ENCODE assay signal across 9 cellular contexts in genomic region chr9:21194867-21195776, GRCh38. TPM values are rescaled to one million over a fixed set of nuclear protein-coding genes. Genes with fewer than 3 reads are reported as not detected.
A peak's percentile ranks its signal among the peaks of the same experiment; 100 is the strongest.
DNase-seq lines count a peak whose midpoint lies in the region; ATAC-seq and TF ChIP-seq lines count a peak whose summit lies in the region.
"Not testable (repeated sequence)": the region's sequence is repeated elsewhere in the genome, so short reads cannot be mapped to it uniquely, and the experiment has no call there.
"Had no signal": no experiment of that assay in that cellular context is flagged by ENCODE, and none has a peak within 500 bp of the region (broad histone marks: within the 10 kb centered on the region; RNA-seq: fewer than 3 reads in every experiment).

No MANE protein-coding gene starts in this region.

- intact Hi-C loops in right cardiac atrium (cut with DNase I); sciatic nerve (cut with DNase I): not testable (repeated sequence)

- peak; percentile 71 to 73 for ATAC-seq in CD4-positive, CD25-positive, alpha-beta regulatory T cell (ENCODE audit: low read depth in 2 of 2)
- ATAC-seq in GM18909 (IDR thresholded peaks at IDR 0.05; ENCODE audit: poor library complexity, unreplicated experiment): peak; percentile 92
- peak; percentile 92 for ATAC-seq in HG02798 (IDR thresholded peaks at IDR 0.05; ENCODE audit: poor library complexity, unreplicated experiment)
- peak; percentile 72 to 73 for ATAC-seq in right cardiac atrium
- ATAC-seq in sciatic nerve: peak; percentile 70

- H3K27ac Mint-ChIP-seq in CD4-positive, CD25-positive, alpha-beta regulatory T cell: peak overlapping the region in 2 of 3 donors; percentile 15 to 39

- not testable (repeated sequence) for H3K9me3 Mint-ChIP-seq in CD4-positive, CD25-positive, alpha-beta regulatory T cell

- not testable (repeated sequence) for H3K9me3 ChIP-seq in CD4-positive, CD25-positive, alpha-beta regulatory T cell (ENCODE audit: control insufficient read depth in 2 of 2, low read length in 2 of 2); right cardiac atrium (ENCODE audit: control insufficient read depth, low read length)

- H3K4me3 ChIP-seq in CD4-positive, CD25-positive, alpha-beta regulatory T cell (ENCODE audit: low read depth, low read length); right cardiac atrium (ENCODE audit: low read length): not testable (repeated sequence)

- not testable (repeated sequence) for H3K27me3 ChIP-seq in CD4-positive, CD25-positive, alpha-beta regulatory T cell (ENCODE audit: control insufficient read depth, insufficient read depth, low read length); right cardiac atrium (ENCODE audit: control insufficient read depth, insufficient read depth)

- H3K4me1 Mint-ChIP-seq in CD4-positive, CD25-positive, alpha-beta regulatory T cell: not testable (repeated sequence)

- H3K36me3 ChIP-seq in CD4-positive, CD25-positive, alpha-beta regulatory T cell (ENCODE audit: control insufficient read depth, insufficient read depth, low read length): not testable (repeated sequence)

- DNase-seq in CD4-positive, CD25-positive, alpha-beta regulatory T cell: peak; percentile 4 to 39 (median 38)
- peak; percentile 15 for DNase-seq in T follicular helper cell (ENCODE audit: low read depth)
- peak; percentile 13 for DNase-seq in astrocyte of the hippocampus (ENCODE audit: low read depth, low spot score)
- not testable (repeated sequence) for DNase-seq in right cardiac atrium; sciatic nerve (ENCODE audit: low spot score)

- peak; percentile 74 for TF ChIP-seq CTCF in LNCAP (IDR thresholded peaks at IDR 0.05)

- not testable (repeated sequence) for H3K27ac ChIP-seq in CD4-positive, CD25-positive, alpha-beta regulatory T cell (ENCODE audit: insufficient read depth, low read length, poor library complexity, severe bottlenecking); right cardiac atrium (ENCODE audit: low read length)

- not testable (repeated sequence) for H3K27me3 Mint-ChIP-seq in CD4-positive, CD25-positive, alpha-beta regulatory T cell

- H3K36me3 Mint-ChIP-seq in CD4-positive, CD25-positive, alpha-beta regulatory T cell: not testable (repeated sequence)

- H3K4me3 Mint-ChIP-seq in CD4-positive, CD25-positive, alpha-beta regulatory T cell: peak overlapping the region in 3 of 4 donors; percentile 5 to 72 (median 27)

- not testable (repeated sequence) for H3K4me1 ChIP-seq in CD4-positive, CD25-positive, alpha-beta regulatory T cell (ENCODE audit: control insufficient read depth, insufficient read depth, low read length, poor library complexity, severe bottlenecking); right cardiac atrium (ENCODE audit: control insufficient read depth, insufficient read depth, low read length)

- WGBS in right cardiac atrium: 32% methylated on average over 6 of the region's 6 CpGs

RNA-seq across cellular contexts. Expression of gene IFNA7, which starts 6.9 kb away (rescaled TPM):
- not detected for total RNA-seq in CD4-positive, CD25-positive, alpha-beta regulatory T cell
- polyA plus RNA-seq in CD4-positive, CD25-positive, alpha-beta regulatory T cell: not detected
- total RNA-seq in right cardiac atrium (not detected), sciatic nerve (not detected)
- not detected for polyA plus RNA-seq in right cardiac atrium
- total RNA-seq: gastrocnemius medialis had no signal

RNA-seq across cellular contexts. Expression of gene IFNA4, which starts 7.7 kb away (rescaled TPM):
- not detected for total RNA-seq in CD4-positive, CD25-positive, alpha-beta regulatory T cell
- not detected for polyA plus RNA-seq in CD4-positive, CD25-positive, alpha-beta regulatory T cell
- not detected for total RNA-seq in right cardiac atrium
- not detected for polyA plus RNA-seq in right cardiac atrium
- not detected for total RNA-seq in sciatic nerve
- total RNA-seq: gastrocnemius medialis had no signal

RNA-seq across cellular contexts. Expression of gene IFNA10, which starts 11.8 kb away (rescaled TPM):
- not detected for total RNA-seq in CD4-positive, CD25-positive, alpha-beta regulatory T cell
- polyA plus RNA-seq in CD4-positive, CD25-positive, alpha-beta regulatory T cell: not detected
- total RNA-seq in right cardiac atrium (not detected), sciatic nerve (not detected)
- polyA plus RNA-seq in right cardiac atrium: not detected
- total RNA-seq: gastrocnemius medialis had no signal

RNA-seq across cellular contexts. Expression of gene IFNA16, which starts 22.0 kb away (rescaled TPM):
- not detected for total RNA-seq in CD4-positive, CD25-positive, alpha-beta regulatory T cell
- polyA plus RNA-seq in CD4-positive, CD25-positive, alpha-beta regulatory T cell: not detected
- not detected for total RNA-seq in right cardiac atrium
- polyA plus RNA-seq in right cardiac atrium: not detected
- total RNA-seq in sciatic nerve: not detected
- total RNA-seq: gastrocnemius medialis had no signal

RNA-seq across cellular contexts. Expression of gene IFNA21, which starts 28.7 kb away (rescaled TPM):
- not detected for total RNA-seq in CD4-positive, CD25-positive, alpha-beta regulatory T cell
- not detected for polyA plus RNA-seq in CD4-positive, CD25-positive, alpha-beta regulatory T cell
- total RNA-seq in right cardiac atrium (not detected), sciatic nerve (not detected)
- polyA plus RNA-seq in right cardiac atrium: not detected
- total RNA-seq: gastrocnemius medialis had no signal
